In the genomic region with DNA sequence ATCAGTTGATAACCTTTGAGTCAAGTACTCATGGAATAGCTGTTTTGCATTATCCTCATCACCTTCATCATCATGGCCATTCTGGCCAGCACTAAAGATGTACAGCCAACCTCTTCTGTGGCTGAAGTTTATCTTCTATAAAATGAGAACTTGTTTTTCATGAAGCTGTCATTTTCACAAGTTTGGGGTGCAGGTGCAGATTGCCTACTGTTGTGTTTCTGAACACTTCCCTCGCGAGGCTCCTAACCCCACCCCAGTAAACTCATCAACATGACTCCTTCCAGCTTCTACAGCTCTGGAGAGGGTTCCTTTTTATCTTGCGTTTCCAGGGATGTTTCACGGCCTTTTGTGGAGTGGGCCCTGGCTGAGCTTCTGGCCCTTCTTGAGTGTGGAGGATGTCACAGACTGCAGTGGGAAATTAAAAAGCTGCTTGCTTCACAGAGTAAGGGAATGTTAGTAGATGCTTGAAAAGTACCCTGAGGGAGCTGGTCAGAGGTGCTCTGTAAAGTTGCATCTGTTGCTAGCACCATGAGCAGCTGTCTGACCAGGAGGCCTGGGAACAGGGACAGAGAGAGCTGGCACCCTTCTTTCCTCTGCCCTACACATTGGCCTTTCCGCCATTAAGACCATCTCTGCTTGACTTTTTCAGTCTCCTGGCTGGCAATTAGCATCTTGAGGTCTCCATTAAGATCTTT, we compare ENCODE assay signal across 18 cellular contexts. TPM values are rescaled to one million over a fixed set of nuclear protein-coding genes. Genes with fewer than 3 reads are reported as not detected.
"Had no signal": no experiment of that assay in that cellular context is flagged by ENCODE, and none has a peak within 500 bp of the region (broad histone marks: within the 10 kb centered on the region; RNA-seq: fewer than 3 reads in every experiment).

No MANE protein-coding gene starts in this region.

- H3K36me3 Mint-ChIP-seq: naive thymus-derived CD4-positive, alpha-beta T cell had no signal

- H3K9me3 Mint-ChIP-seq: activated T-helper 17 cell treated with anti-CD3 and anti-CD28 coated beads, Interleukin-2, amount 50 U/mL, for 72 hours; T-helper 2 cell treated with Interferon-gamma antibody and Interleukin-4, amounts not matched to agents 5 μg/mL and 100 μg/mL, for 36 hours had no signal

- H3K4me2 ChIP-seq: smooth muscle cell had no signal

- H3K36me3 ChIP-seq: gastrocnemius medialis, upper lobe of left lung had no signal

- H3K4me1 ChIP-seq: gastrocnemius medialis, testis, upper lobe of left lung had no signal

- H3K27ac ChIP-seq: dorsolateral prefrontal cortex, gastrocnemius medialis, testis had no signal

- H3K27ac Mint-ChIP-seq: activated T-helper 17 cell treated with anti-CD3 and anti-CD28 coated beads, Interleukin-2, amount 50 U/mL, for 72 hours; endodermal cell; naive thymus-derived CD4-positive, alpha-beta T cell; stimulated activated naive CD8-positive, alpha-beta T cell treated with anti-CD3 and anti-CD28 coated beads, Interleukin-15, amount 100 ng/mL, for 72 hours; T-helper 2 cell treated with Interferon-gamma antibody and Interleukin-4, amounts not matched to agents 5 μg/mL and 100 μg/mL, for 36 hours had no signal

- ATAC-seq: activated T-helper 17 cell treated with anti-CD3 and anti-CD28 coated beads, Interleukin-2, amount 50 U/mL, for 72 hours; gastrocnemius medialis; stimulated activated naive CD8-positive, alpha-beta T cell treated with anti-CD3 and anti-CD28 coated beads, Interleukin-15, amount 100 ng/mL, for 72 hours had no signal

- H3K4me3 Mint-ChIP-seq: activated T-helper 17 cell treated with anti-CD3 and anti-CD28 coated beads, Interleukin-2, amount 50 U/mL, for 72 hours; endodermal cell; naive thymus-derived CD4-positive, alpha-beta T cell; stimulated activated naive CD8-positive, alpha-beta T cell treated with anti-CD3 and anti-CD28 coated beads, Interleukin-15, amount 100 ng/mL, for 72 hours; T-helper 2 cell treated with Interferon-gamma antibody and Interleukin-4, amounts not matched to agents 5 μg/mL and 100 μg/mL, for 36 hours had no signal

- H3K27me3 ChIP-seq: testis, upper lobe of left lung had no signal

- H3K9me3 ChIP-seq: gastrocnemius medialis, testis, upper lobe of left lung had no signal

- DNase-seq: activated CD4-positive, alpha-beta T cell treated with anti-CD3 and anti-CD28 coated beads, Interleukin-2, amount 50 U/mL, for 1 hour; activated CD4-positive, CD25-positive, alpha-beta regulatory T cell; activated naive CD4-positive, alpha-beta T cell treated with Interleukin-2 at 50 U/mL for 16 hours; dorsolateral prefrontal cortex; endodermal cell; heart left ventricle; left cardiac atrium; naive thymus-derived CD4-positive, alpha-beta T cell; nucleus accumbens; right cardiac atrium; stimulated activated naive CD8-positive, alpha-beta T cell treated with anti-CD3 and anti-CD28 coated beads, Interleukin-15, amount 100 ng/mL, for 72 hours; testis had no signal

- H3K4me3 ChIP-seq: dorsolateral prefrontal cortex, gastrocnemius medialis, heart left ventricle, smooth muscle cell, testis, upper lobe of left lung had no signal

- H3K4me1 Mint-ChIP-seq: activated T-helper 17 cell treated with anti-CD3 and anti-CD28 coated beads, Interleukin-2, amount 50 U/mL, for 72 hours; endodermal cell; stimulated activated naive CD8-positive, alpha-beta T cell treated with anti-CD3 and anti-CD28 coated beads, Interleukin-15, amount 100 ng/mL, for 72 hours had no signal

RNA-seq across cellular contexts. Expression of a gene that starts 24.9 kb away (rescaled TPM):
- total RNA-seq: lung microvascular endothelial cell had no signal
- polyA plus RNA-seq: smooth muscle cell had no signal
